In genomic region chr22:23716811-23717801, GRCh38 we compare ENCODE assay signal across 8 cellular contexts. TPM values are rescaled to one million over a fixed set of nuclear protein-coding genes. Genes with fewer than 3 reads are reported as not detected.
A peak's percentile ranks its signal among the peaks of the same experiment; 100 is the strongest.
DNase-seq lines count a peak whose midpoint lies in the region; FAIRE-seq and TF ChIP-seq lines count a peak whose summit lies in the region.

No MANE protein-coding gene starts in this region.

- no peak overlapping the region for H3K27ac Mint-ChIP-seq in endothelial cell (ENCODE audit: unreplicated experiment)

- WGBS in mesodermal cell (ENCODE audit: insufficient coverage in 2 of 2), 2 experiments, result 6% methylated on average over 63 to 68 of the region's 84 CpGs

- TF ChIP-seq CTCF in endothelial cell (IDR thresholded peaks at IDR 0.05; ENCODE audit: unreplicated experiment), result no peak

- peak overlapping the region; percentile 79 for H3K9ac ChIP-seq in NT2/D1 (ENCODE audit: insufficient read length, low read depth)

- FAIRE-seq in GM19239 (lab: Jason Lieb, UNC), result peak; percentile 98

- H3K4me3 ChIP-seq in NT2/D1 (ENCODE audit: insufficient read length, low read depth) (peak overlapping the region; percentile 63), mesodermal cell (ENCODE audit: extremely low read depth, insufficient read depth, low read length, poor library complexity, severe bottlenecking) (peak overlapping the region; percentile 81)

- H3K27ac ChIP-seq in mesodermal cell (ENCODE audit: low read depth, low read length, severe bottlenecking), result peak overlapping the region; percentile 57

- no peaks in the 10 kb centered on the region for H3K9me3 Mint-ChIP-seq in endothelial cell (ENCODE audit: unreplicated experiment)

- H3K36me3 ChIP-seq in NT2/D1 (ENCODE audit: insufficient read depth, insufficient read length, low read length), result peaks cover 15% of the 10 kb centered on the region
- peaks cover 33% of the 10 kb centered on the region for H3K36me3 ChIP-seq in mesodermal cell (ENCODE audit: control insufficient read depth, insufficient read depth, low read length)

- H3K9me3 ChIP-seq in NT2/D1 (ENCODE audit: insufficient read depth, low read length), result no peaks in the 10 kb centered on the region
- no peaks in the 10 kb centered on the region for H3K9me3 ChIP-seq in mesodermal cell (ENCODE audit: control insufficient read depth, low read length)

- DNase-seq in AML-193 (lab: John Stamatoyannopoulos, UW) (peak; percentile 52 to 56), GM19239 (ENCODE audit: insufficient read length, low spot score) (peak; percentile 84), HT1080 (ENCODE audit: low read depth) (peak; percentile 68), NT2/D1 (ENCODE audit: low read depth, low spot score) (peak; percentile 47), endothelial cell (ENCODE audit: low spot score) (peak; percentile 81)
- DNase-seq in activated CD8-positive, alpha-beta memory T cell treated with anti-CD3 and anti-CD28 coated beads, Interleukin-2, amount 50 U/mL, for 48 hours, result peak; percentile 93
- DNase-seq in stimulated activated CD8-positive, alpha-beta memory T cell treated with anti-CD3 and anti-CD28 coated beads, Interleukin-15, amount 100 ng/mL, for 1 hour (ENCODE audit: low read depth), result peak; percentile 65

- H3K27me3 ChIP-seq in NT2/D1 (ENCODE audit: insufficient read depth, insufficient read length), result no peaks in the 10 kb centered on the region

- peaks cover 7% of the 10 kb centered on the region for H3K36me3 Mint-ChIP-seq in endothelial cell (ENCODE audit: low read depth, unreplicated experiment)

- peak overlapping the region; percentile 87 for H3K4me3 Mint-ChIP-seq in endothelial cell (ENCODE audit: unreplicated experiment)

- no peaks in the 10 kb centered on the region for H3K4me1 ChIP-seq in NT2/D1 (ENCODE audit: insufficient read depth, insufficient read length)
- no peaks in the 10 kb centered on the region for H3K4me1 ChIP-seq in mesodermal cell (ENCODE audit: control insufficient read depth, insufficient read depth, low read length, poor library complexity, severe bottlenecking)

- no peaks in the 10 kb centered on the region for H3K4me1 Mint-ChIP-seq in endothelial cell (ENCODE audit: unreplicated experiment)

- H3K27me3 Mint-ChIP-seq in endothelial cell (ENCODE audit: unreplicated experiment), result peaks cover 4% of the 10 kb centered on the region

RNA-seq across cellular contexts. Expression of gene RGL4, which starts 26.3 kb away (rescaled TPM):
- not detected in 2 replicates for total RNA-seq in HT1080 (2014; rRNA removed; shearing (Covaris generic))
- not detected in 2 replicates for polyA plus RNA-seq in HT1080 (2015; cell fraction: cytosol; rRNA removed)
- polyA plus RNA-seq in HT1080 (2015; cell fraction: nucleus; rRNA removed), result not detected in 2 replicates
- 0.15 TPM for total RNA-seq in endothelial cell (ENCODE audit: unreplicated experiment)
- not detected for polyA plus RNA-seq in mesodermal cell (2013, experiment 1 of 2)
- polyA plus RNA-seq in mesodermal cell (2013, experiment 2 of 2), result not detected

RNA-seq across cellular contexts. Expression of gene ZNF70, which starts 33.8 kb away (rescaled TPM):
- 3.1 and 4.4 TPM in 2 replicates for total RNA-seq in HT1080 (2014; rRNA removed; shearing (Covaris generic))
- polyA plus RNA-seq in HT1080 (2015; cell fraction: cytosol; rRNA removed), result 2.6 and 2.9 TPM in 2 replicates
- polyA plus RNA-seq in HT1080 (2015; cell fraction: nucleus; rRNA removed), result 4.3 and 4.9 TPM in 2 replicates
- total RNA-seq in endothelial cell (ENCODE audit: unreplicated experiment), result 8.0 TPM
- polyA plus RNA-seq in mesodermal cell (2013, experiment 1 of 2), result 3.9 TPM
- polyA plus RNA-seq in mesodermal cell (2013, experiment 2 of 2), result 3.8 TPM

RNA-seq across cellular contexts. Expression of gene VPREB3, which starts 37.1 kb away (rescaled TPM):
- not detected in 2 replicates for total RNA-seq in HT1080 (2014; rRNA removed; shearing (Covaris generic))
- polyA plus RNA-seq in HT1080 (2015; cell fraction: cytosol; rRNA removed), result not detected in 2 replicates
- polyA plus RNA-seq in HT1080 (2015; cell fraction: nucleus; rRNA removed), result not detected in 2 replicates
- total RNA-seq in endothelial cell (ENCODE audit: unreplicated experiment), result not detected
- polyA plus RNA-seq in mesodermal cell (2013, experiment 1 of 2), result 1.00 TPM
- not detected for polyA plus RNA-seq in mesodermal cell (2013, experiment 2 of 2)

RNA-seq across cellular contexts. Expression of gene C22orf15, which starts 45.7 kb away (rescaled TPM):
- total RNA-seq in HT1080 (2014; rRNA removed; shearing (Covaris generic)), result 1.1 TPM in 1 of 2 replicates, not detected in the other
- polyA plus RNA-seq in HT1080 (2015; cell fraction: cytosol; rRNA removed), result 0.34 TPM in 1 of 2 replicates, not detected in the other
- 0.67 and 3.7 TPM in 2 replicates for polyA plus RNA-seq in HT1080 (2015; cell fraction: nucleus; rRNA removed)
- 2.0 TPM for total RNA-seq in endothelial cell (ENCODE audit: unreplicated experiment)
- 0.77 TPM for polyA plus RNA-seq in mesodermal cell (2013, experiment 1 of 2)
- polyA plus RNA-seq in mesodermal cell (2013, experiment 2 of 2), result 1.7 TPM

RNA-seq across cellular contexts. Expression of gene CHCHD10, which starts 50.7 kb away (rescaled TPM):
- total RNA-seq in HT1080 (2014; rRNA removed; shearing (Covaris generic)), result not detected in 2 replicates
- not detected in 2 replicates for polyA plus RNA-seq in HT1080 (2015; cell fraction: cytosol; rRNA removed)
- not detected in 2 replicates for polyA plus RNA-seq in HT1080 (2015; cell fraction: nucleus; rRNA removed)
- 55.8 TPM for total RNA-seq in endothelial cell (ENCODE audit: unreplicated experiment)
- 159 TPM for polyA plus RNA-seq in mesodermal cell (2013, experiment 1 of 2)
- 129 TPM for polyA plus RNA-seq in mesodermal cell (2013, experiment 2 of 2)

Comparison
In these comparisons a context has a peak if more than half of its experiments do, and no peak if none do; other contexts are left out.
1. Peak in every context shown above with its lines: DNase-seq, H3K4me3 ChIP-seq and H3K27ac ChIP-seq.